Comparison of ENCODE assay signal across 10 cellular contexts in genomic region chr10:67803588-67804394, GRCh38. TPM values are rescaled to one million over a fixed set of nuclear protein-coding genes. Genes with fewer than 3 reads are reported as not detected.
A peak's percentile ranks its signal among the peaks of the same experiment; 100 is the strongest.
DNase-seq lines count a peak whose midpoint lies in the region; ATAC-seq, FAIRE-seq and TF ChIP-seq lines count a peak whose summit lies in the region.
"Had no signal": no experiment of that assay in that cellular context is flagged by ENCODE, and none has a peak within 500 bp of the region (broad histone marks: within the 10 kb centered on the region; RNA-seq: fewer than 3 reads in every experiment).

No MANE protein-coding gene starts in this region.

- H3K4me2 ChIP-seq in K562 (ENCODE audit: insufficient read depth, low read length) (no peak overlapping the region), MM.1S (ENCODE audit: low read depth, low read length) (no peak overlapping the region)

- POLR2A ChIA-PET in K562 (lab: Yijun Ruan, JAX) = no interaction called here

- intact Hi-C loops in K562 (cut with micrococcal nuclease) = no loop called here
- intact Hi-C loops in posterior cingulate gyrus (cut with DNase I) = no loop called here

- H3K36me3 ChIP-seq in K562 (ENCODE audit: control insufficient read depth, insufficient read depth, low read length) (peaks cover 9% of the 10 kb centered on the region; the same call in 2 of the 3 replicates), MM.1S (replicated peaks; ENCODE audit: insufficient read depth, low read length) (no peaks in the 10 kb centered on the region)
- H3K36me3 ChIP-seq: SJSA1 had no signal

- H3K4me1 ChIP-seq in K562 (replicated peaks in 1 of 2; ENCODE audit: control insufficient read depth in 2 of 2, insufficient read depth in 2 of 2, low read length in 2 of 2) (no peaks in the 10 kb centered on the region), MM.1S (ENCODE audit: low read length) (no peaks in the 10 kb centered on the region)
- H3K4me1 ChIP-seq: SJSA1 had no signal

- peak; percentile 31 for FAIRE-seq in GM12891 (lab: Jason Lieb, UNC)
- no peak for FAIRE-seq in K562 (lab: Jason Lieb, UNC)

- no peak overlapping the region for H2AFZ ChIP-seq in K562 (ENCODE audit: low read depth, low read length)
- no peak overlapping the region for H2AFZ ChIP-seq in MM.1S (ENCODE audit: low read length)

- TF ChIP-seq CTCF in K562 (IDR thresholded peaks at IDR 0.05 in 2 of 3, conservative IDR thresholded peaks at IDR 0.05 in 1 of 3; ENCODE audit: insufficient read depth in 2 of 3, low read depth in 1 of 3, low read length in 3 of 3) (no peak), omental fat pad (IDR thresholded peaks at IDR 0.05) (no peak), MM.1S (IDR thresholded peaks at IDR 0.05; ENCODE audit: low read length) (no peak)

- no peaks in the 10 kb centered on the region for H4K20me1 ChIP-seq in K562 (replicated peaks; ENCODE audit: control insufficient read depth, insufficient read depth, low read length)
- H4K20me1 ChIP-seq in MM.1S (ENCODE audit: insufficient read depth, low read length) = no peaks in the 10 kb centered on the region

- no peaks in the 10 kb centered on the region for H3K9me3 ChIP-seq in K562 (replicated peaks; ENCODE audit: control insufficient read depth, insufficient read depth, low read depth, low read length)
- H3K9me3 ChIP-seq in MM.1S (replicated peaks; ENCODE audit: insufficient read depth, low read length) = no peaks in the 10 kb centered on the region
- H3K9me3 ChIP-seq: SJSA1 had no signal

- no peak for DNase-seq in GM12891 (ENCODE audit: insufficient read length, low spot score)
- DNase-seq in K562 (ENCODE audit: extremely low read depth in 1 of 4, low spot score in 3 of 4) = no peak
- no peak for DNase-seq in NCI-H128 (lab: John Stamatoyannopoulos, UW; ENCODE audit: unreplicated experiment)
- DNase-seq in posterior cingulate gyrus = no peak
- DNase-seq in omental fat pad (ENCODE audit: low spot score) = no peak
- no peak for DNase-seq in MM.1S
- DNase-seq: CD8-positive, alpha-beta memory T cell had no signal

- TF ChIP-seq EP300 in K562 (IDR thresholded peaks at IDR 0.05; ENCODE audit: low read length) = no peak

- no peaks in the 10 kb centered on the region for H3F3A ChIP-seq in MM.1S (ENCODE audit: insufficient read depth, low read length)

- ATAC-seq in GM19351 (IDR thresholded peaks at IDR 0.05; ENCODE audit: unreplicated experiment) (peak; percentile 85), HG02973 (IDR thresholded peaks at IDR 0.05; ENCODE audit: unreplicated experiment) (peak; percentile 87), K562 (peak; percentile 17; the same call in 1 of the 3 replicates), omental fat pad (ENCODE audit: low FRiP score) (no peak)

- no peak overlapping the region for H3K27ac ChIP-seq in K562 (ENCODE audit: extremely low read depth, low read depth, low read length)
- H3K27ac ChIP-seq in MM.1S (ENCODE audit: low read length) = no peak overlapping the region
- H3K27ac ChIP-seq: SJSA1 had no signal

- WGBS in K562 (ENCODE audit: insufficient coverage, low coverage, missing lambda C conversion rate) = 38% methylated on average over 3 of the region's 3 CpGs

- H3K79me2 ChIP-seq in K562 (ENCODE audit: control insufficient read depth, insufficient read depth, low read length) = no peaks in the 10 kb centered on the region
- no peaks in the 10 kb centered on the region for H3K79me2 ChIP-seq in MM.1S (ENCODE audit: low read length)

- in situ Hi-C loops in K562 (cut with MboI) = no loop called here

- H3K9ac ChIP-seq in K562 (ENCODE audit: insufficient read depth in 1 of 2, low read depth in 2 of 2, low read length in 2 of 2) = no peak overlapping the region
- H3K9ac ChIP-seq in MM.1S (ENCODE audit: low read length) = no peak overlapping the region

- H3K27me3 ChIP-seq in K562 (ENCODE audit: control insufficient read depth in 2 of 2, insufficient read depth in 2 of 2, low read length in 2 of 2) (no peaks in the 10 kb centered on the region), MM.1S (replicated peaks; ENCODE audit: insufficient read depth, low read length) (no peaks in the 10 kb centered on the region)
- H3K27me3 ChIP-seq: SJSA1 had no signal

- H3K4me3 ChIP-seq in K562 (no peak overlapping the region), MM.1S (ENCODE audit: low read length) (no peak overlapping the region)
- H3K4me3 ChIP-seq: SJSA1 had no signal

- no peak for TF ChIP-seq RAD21 in K562 (CRISPR knock-in tag; conservative IDR thresholded peaks at IDR 0.05 in 1 of 2, IDR thresholded peaks at IDR 0.05 in 1 of 2)

- no peaks in the 10 kb centered on the region for H3K9me2 ChIP-seq in MM.1S (replicated peaks; ENCODE audit: insufficient read depth, low read length)

- BruUV-seq in K562 (replicated peaks; lab: Mats Ljungman, UMichigan) = no TSS peak

- no peaks in the 10 kb centered on the region for H3K9me1 ChIP-seq in K562 (ENCODE audit: control insufficient read depth, insufficient read depth, low read length)

- CTCF ChIA-PET in K562 (lab: Yijun Ruan, JAX; ENCODE audit: low intra/inter-chr PET ratio) = no interaction called here

- TF ChIP-seq POLR2A in GM12891 (IDR thresholded peaks at IDR 0.05; ENCODE audit: low read depth, low read length) = no peak
- TF ChIP-seq POLR2A in K562 (conservative IDR thresholded peaks at IDR 0.05) = no peak

TF ChIP-seq in GM12891, 5 proteins besides CTCF, POLR2A, EP300 and RAD21:
- TF ChIP-seq POLR2AphosphoS5 (IDR thresholded peaks at IDR 0.05; ENCODE audit: low read depth, low read length) (no peak), SPI1 (IDR thresholded peaks at IDR 0.05; ENCODE audit: low read depth, low read length) (no peak), TAF1 (IDR thresholded peaks at IDR 0.05; ENCODE audit: low read depth, low read length) (no peak), PAX5 (IDR thresholded peaks at IDR 0.05; ENCODE audit: insufficient read depth, low read length, severe bottlenecking) (no peak), POU2F2 (IDR thresholded peaks at IDR 0.05; ENCODE audit: low read depth, low read length) (no peak)

TF ChIP-seq in K562, 482 proteins besides CTCF, POLR2A, EP300 and RAD21 (continues in another document):
- TF ChIP-seq SNIP1 (IDR thresholded peaks at IDR 0.05; ENCODE audit: low read depth) (no peak), FOXJ2 (tag; IDR thresholded peaks at IDR 0.05) (0 out of 2 replicates have a peak, but pooled peaks have one; percentile 19), SMAD3 (CRISPR knock-in tag; conservative IDR thresholded peaks at IDR 0.05) (no peak), CEBPG (CRISPR knock-in tag; IDR thresholded peaks at IDR 0.05) (peak; percentile 48; the same call in 1 of the 2 replicates), CEBPG (tag; conservative IDR thresholded peaks at IDR 0.05 in 1 of 2, IDR thresholded peaks at IDR 0.05 in 1 of 2) (peak; percentile 94), C11orf30 (IDR thresholded peaks at IDR 0.05; ENCODE audit: low read depth) (peak; percentile 12; the same call in 1 of the 2 replicates), ZSCAN32 (CRISPR knock-in tag; IDR thresholded peaks at IDR 0.05) (peak; percentile 16; the same call in 1 of the 2 replicates), SFPQ (IDR thresholded peaks at IDR 0.05; ENCODE audit: low read depth, low read length) (no peak), CEBPB (tag; IDR thresholded peaks at IDR 0.05) (peak; percentile 65), ZNF316 (IDR thresholded peaks at IDR 0.05) (peak; percentile 22; the same call in 1 of the 2 replicates)
- TF ChIP-seq, protein P1, sequence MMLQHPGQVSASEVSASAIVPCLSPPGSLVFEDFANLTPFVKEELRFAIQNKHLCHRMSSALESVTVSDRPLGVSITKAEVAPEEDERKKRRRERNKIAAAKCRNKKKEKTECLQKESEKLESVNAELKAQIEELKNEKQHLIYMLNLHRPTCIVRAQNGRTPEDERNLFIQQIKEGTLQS (IDR thresholded peaks at IDR 0.05) = peak; percentile 87
- TF ChIP-seq, protein P1 (CRISPR knock-in tag; conservative IDR thresholded peaks at IDR 0.05) = no peak

RNA-seq across cellular contexts. Expression of gene DNAJC12, which starts 34.2 kb away (rescaled TPM):
- 1.5 TPM for polyA plus RNA-seq in GM12891 (2012; ENCODE audit: low read depth, missing spikeins)
- 1.6 and 6.8 TPM in 2 replicates for total RNA-seq in K562 (2011; cell fraction: chromatin; rRNA removed; ENCODE audit: low replicate concordance)
- 1.7 and 2.5 TPM in 2 replicates for total RNA-seq in K562 (2011; cell fraction: nucleolus; rRNA removed)
- total RNA-seq in K562 (2011; cell fraction: nucleoplasm; rRNA removed) = 2.4 and 4.7 TPM in 2 replicates
- total RNA-seq in K562 (2014; rRNA removed) (41.6 and 46.5 TPM in 2 replicates), K562 (2014; rRNA removed; fragmentation: Illumina TruSeq; extraction: Trizol) (68.5 and 79.7 TPM in 2 replicates), K562 (2015; rRNA removed; fragmentation: Illumina TruSeq; extraction: Trizol) (32.3 and 34.4 TPM in 2 replicates), K562 (2021) (37.0 and 42.4 TPM in 2 replicates), omental fat pad (1 to 10 TPM; 1.3 to 5.2 (median 2.6) TPM)
- polyA plus RNA-seq in K562 (2011; rRNA removed) (7.4 and 7.7 TPM in 2 replicates), K562 (2014; fragmentation: Illumina TruSeq; extraction: Trizol) (88.4 and 90.9 TPM in 2 replicates), K562 (2014; fragmentation: Nextera tagmentation; extraction: Ambion mirVana) (10 to 100 TPM; 92.2 to 95.9 TPM), K562 (2014; rRNA removed) (54.4 and 74.3 TPM in 2 replicates)
- 1.1 and 3.8 TPM in 2 replicates for polyA plus RNA-seq in K562 (2011; cell fraction: cytosol; rRNA removed)
- 0.51 and 1.2 TPM in 2 replicates for polyA plus RNA-seq in K562 (2011; cell fraction: nucleus; rRNA removed)
- polyA plus RNA-seq in K562 (2012) = 30.3 and 94.1 TPM in 2 replicates
- polyA minus RNA-seq in K562 (2011; rRNA and poly(A)+ RNA removed) = 1.9 and 3.2 TPM in 2 replicates
- 1.7 and 2.1 TPM in 2 replicates for polyA minus RNA-seq in K562 (2011; cell fraction: cytosol; rRNA and poly(A)+ RNA removed)
- polyA minus RNA-seq in K562 (2011; cell fraction: nucleus; rRNA and poly(A)+ RNA removed) = 0.40 and 1.1 TPM in 2 replicates
- polyA plus RNA-seq: CD8-positive, alpha-beta memory T cell had no signal
